ENCODE assay signal across 8 cellular contexts in genomic region chr15:76057332-76058000, GRCh38. TPM values are rescaled to one million over a fixed set of nuclear protein-coding genes. Genes with fewer than 3 reads are reported as not detected.
DNase-seq lines count a peak whose midpoint lies in the region; ATAC-seq and TF ChIP-seq lines count a peak whose summit lies in the region.

No MANE protein-coding gene starts in this region.

- H3K36me3 ChIP-seq in Loucy (ENCODE audit: insufficient read depth, low read length): no peaks in the 10 kb centered on the region
- no peaks in the 10 kb centered on the region for H3K36me3 ChIP-seq in osteoblast (ENCODE audit: insufficient read depth, low read length)

- ATAC-seq in GM21529 (IDR thresholded peaks at IDR 0.05; ENCODE audit: unreplicated experiment) (peak; percentile 28), HG03045 (IDR thresholded peaks at IDR 0.05; ENCODE audit: unreplicated experiment) (no peak)

- H3K27ac ChIP-seq in osteoblast (ENCODE audit: low read depth, low read length): no peak overlapping the region

- H3K9me3 ChIP-seq in Loucy (ENCODE audit: insufficient read depth, low read depth, low read length): no peaks in the 10 kb centered on the region
- H3K9me3 ChIP-seq in osteoblast (ENCODE audit: low read depth, low read length): no peaks in the 10 kb centered on the region

- no peaks in the 10 kb centered on the region for H3K9me2 ChIP-seq in Loucy (replicated peaks; ENCODE audit: low read depth, low read length)

- H3F3A ChIP-seq in Loucy (ENCODE audit: low read depth): no peaks in the 10 kb centered on the region

- H4K20me1 ChIP-seq in Loucy (ENCODE audit: insufficient read depth, low read length, poor library complexity, severe bottlenecking) (no peaks in the 10 kb centered on the region), osteoblast (ENCODE audit: insufficient read depth, low read length) (no peaks in the 10 kb centered on the region)

- peak overlapping the region; percentile 44 for H3K9ac ChIP-seq in Loucy (ENCODE audit: low read depth, low read length, poor library complexity, severe bottlenecking)

- H3K79me2 ChIP-seq in Loucy (ENCODE audit: insufficient read depth, low read length) (no peaks in the 10 kb centered on the region), osteoblast (ENCODE audit: insufficient read depth, low read length) (no peaks in the 10 kb centered on the region)

- DNase-seq in NCI-H345 (lab: John Stamatoyannopoulos, UW) (peak; percentile 3), NCI-H345 treated with DMSO at 0.1 percent for 48 hours (lab: John Stamatoyannopoulos, UW; ENCODE audit: unreplicated experiment) (no peak), epithelial cell of proximal tubule (ENCODE audit: low read depth) (no peak), osteoblast (ENCODE audit: insufficient read length, low spot score, missing footprints) (peak; percentile 86)
- DNase-seq in activated CD4-positive, alpha-beta T cell treated with anti-CD3 and anti-CD28 coated beads for 4 hours: peak; percentile 37 to 53

- H3K4me1 ChIP-seq in Loucy (ENCODE audit: insufficient read depth, low read length, poor library complexity, severe bottlenecking): peaks cover 16% of the 10 kb centered on the region
- H3K4me1 ChIP-seq in osteoblast (ENCODE audit: insufficient read depth, low read length): peaks cover 9% of the 10 kb centered on the region

- TF ChIP-seq CTCF in Loucy (conservative IDR thresholded peaks at IDR 0.05; ENCODE audit: low read length) (peak; percentile 87), epithelial cell of proximal tubule (conservative IDR thresholded peaks at IDR 0.05; ENCODE audit: low read depth, low read length) (peak; percentile 82), osteoblast (IDR thresholded peaks at IDR 0.05; ENCODE audit: extremely low read depth, low read depth, low read length) (peak; percentile 77)

- H3K4me3 ChIP-seq in Loucy (ENCODE audit: low read length, poor library complexity, severe bottlenecking): peak overlapping the region; percentile 70
- peak overlapping the region; percentile 28 for H3K4me3 ChIP-seq in epithelial cell of proximal tubule (ENCODE audit: low read depth, low read length)
- H3K4me3 ChIP-seq in osteoblast (ENCODE audit: insufficient read depth, low read length): peak overlapping the region; percentile 62

- peaks cover 9% of the 10 kb centered on the region for H3K27me3 ChIP-seq in Loucy (ENCODE audit: insufficient read depth, low read length, poor library complexity, severe bottlenecking)
- peaks cover 43% of the 10 kb centered on the region for H3K27me3 ChIP-seq in osteoblast (ENCODE audit: insufficient read depth, low read length)

- H2AFZ ChIP-seq in Loucy (ENCODE audit: low read length): peak overlapping the region; percentile 92
- peak overlapping the region; percentile 80 for H2AFZ ChIP-seq in osteoblast (ENCODE audit: low read length)

- H3K4me2 ChIP-seq in Loucy (ENCODE audit: low read depth, low read length, poor library complexity, severe bottlenecking) (peak overlapping the region; percentile 86), osteoblast (ENCODE audit: insufficient read depth, low read length) (peak overlapping the region; percentile 85)

RNA-seq across cellular contexts. Expression of gene TMEM266, which starts 2.3 kb away (rescaled TPM):
- not detected in 2 replicates for total RNA-seq in epithelial cell of proximal tubule
- total RNA-seq in osteoblast: not detected in 2 replicates

RNA-seq across cellular contexts. Expression of gene NRG4, which starts 45.2 kb away (rescaled TPM):
- not detected in 2 replicates for total RNA-seq in epithelial cell of proximal tubule
- not detected in 2 replicates for total RNA-seq in osteoblast

Comparison
In these comparisons a context has a peak if more than half of its experiments do, and no peak if none do; other contexts are left out.
1. DNase-seq: peak in NCI-H345 (single experiment), activated CD4-positive, alpha-beta T cell treated with anti-CD3 and anti-CD28 coated beads for 4 hours (2 of 2) and osteoblast (single experiment); none in NCI-H345 treated with DMSO at 0.1 percent for 48 hours (single experiment) and epithelial cell of proximal tubule (single experiment).
2. Peak in every context shown above with its lines, with median percentiles within 50 percentile points of each other: H3K4me3 ChIP-seq and CTCF ChIP-seq.